9 cellular contexts compared by ENCODE assay signal in genomic region chr1:246527402-246528088, GRCh38. TPM values are rescaled to one million over a fixed set of nuclear protein-coding genes. Genes with fewer than 3 reads are reported as not detected.
DNase-seq lines count a peak whose midpoint lies in the region; ATAC-seq and TF ChIP-seq lines count a peak whose summit lies in the region.
"Had no signal": no experiment of that assay in that cellular context is flagged by ENCODE, and none has a peak within 500 bp of the region (broad histone marks: within the 10 kb centered on the region; RNA-seq: fewer than 3 reads in every experiment).

No MANE protein-coding gene starts in this region.

- H3K27me3 Mint-ChIP-seq in activated naive CD4-positive, alpha-beta T cell treated with anti-CD3 and anti-CD28 coated beads, Interleukin-2, amount 50 U/mL, for 24 hours: no peaks in the 10 kb centered on the region
- no peaks in the 10 kb centered on the region for H3K27me3 Mint-ChIP-seq in activated CD8-positive, alpha-beta T cell treated with anti-CD3 and anti-CD28 coated beads, Interleukin-2, amount 10 ng/mL, durations not matched to agents 7 days and 5 days (ENCODE audit: low read depth)
- H3K27me3 Mint-ChIP-seq in stimulated activated naive CD8-positive, alpha-beta T cell treated with anti-CD3 and anti-CD28 coated beads, Interleukin-15, amount 100 ng/mL, for 72 hours: no peaks in the 10 kb centered on the region

- peak; percentile 71 for ATAC-seq in HG03460 (IDR thresholded peaks at IDR 0.05; ENCODE audit: unreplicated experiment)
- peak; percentile 70 for ATAC-seq in activated CD8-positive, alpha-beta T cell treated with anti-CD3 and anti-CD28 coated beads, Interleukin-2, amount 10 ng/mL, durations not matched to agents 7 days and 5 days
- ATAC-seq in stimulated activated naive CD8-positive, alpha-beta T cell treated with anti-CD3 and anti-CD28 coated beads, Interleukin-15, amount 100 ng/mL, for 72 hours: peak; percentile 79
- ATAC-seq in omental fat pad (ENCODE audit: low FRiP score): no peak

- TF ChIP-seq CTCF in foreskin fibroblast (IDR thresholded peaks at IDR 0.05; ENCODE audit: low read depth, low read length) (no peak), omental fat pad (IDR thresholded peaks at IDR 0.05) (no peak)

- H3K27ac Mint-ChIP-seq in activated naive CD4-positive, alpha-beta T cell treated with anti-CD3 and anti-CD28 coated beads, Interleukin-2, amount 50 U/mL, for 24 hours: peak overlapping the region; percentile 27
- H3K27ac Mint-ChIP-seq in activated CD8-positive, alpha-beta T cell treated with anti-CD3 and anti-CD28 coated beads, Interleukin-2, amount 10 ng/mL, durations not matched to agents 7 days and 5 days: peak overlapping the region; percentile 95
- H3K27ac Mint-ChIP-seq in stimulated activated naive CD8-positive, alpha-beta T cell treated with anti-CD3 and anti-CD28 coated beads, Interleukin-15, amount 100 ng/mL, for 72 hours: peak overlapping the region; percentile 34 to 97
- H3K27ac Mint-ChIP-seq: nephron had no signal

- no peaks in the 10 kb centered on the region for H3K9me3 Mint-ChIP-seq in activated naive CD4-positive, alpha-beta T cell treated with anti-CD3 and anti-CD28 coated beads, Interleukin-2, amount 50 U/mL, for 24 hours
- H3K9me3 Mint-ChIP-seq in activated CD8-positive, alpha-beta T cell treated with anti-CD3 and anti-CD28 coated beads, Interleukin-2, amount 10 ng/mL, durations not matched to agents 7 days and 5 days (ENCODE audit: insufficient read depth): peaks cover 16% of the 10 kb centered on the region
- peaks cover 0 to 10% of the 10 kb centered on the region in 2 donors for H3K9me3 Mint-ChIP-seq in stimulated activated naive CD8-positive, alpha-beta T cell treated with anti-CD3 and anti-CD28 coated beads, Interleukin-15, amount 100 ng/mL, for 72 hours

- no peak overlapping the region for H3K4me3 Mint-ChIP-seq in activated naive CD4-positive, alpha-beta T cell treated with anti-CD3 and anti-CD28 coated beads, Interleukin-2, amount 50 U/mL, for 24 hours
- H3K4me3 Mint-ChIP-seq in activated CD8-positive, alpha-beta T cell treated with anti-CD3 and anti-CD28 coated beads, Interleukin-2, amount 10 ng/mL, durations not matched to agents 7 days and 5 days: peak overlapping the region; percentile 22
- H3K4me3 Mint-ChIP-seq in stimulated activated naive CD8-positive, alpha-beta T cell treated with anti-CD3 and anti-CD28 coated beads, Interleukin-15, amount 100 ng/mL, for 72 hours: peak overlapping the region; percentile 4 to 29
- H3K4me3 Mint-ChIP-seq: nephron had no signal

- H3K4me3 ChIP-seq in foreskin fibroblast (ENCODE audit: low read depth in 1 of 2, low read length in 2 of 2): no peak overlapping the region

- CTCF ChIA-PET in activated CD8-positive, alpha-beta T cell treated with anti-CD3 and anti-CD28 coated beads, Interleukin-2, amount 10 ng/mL, durations not matched to agents 7 days and 5 days (lab: Charles Lee): no interaction called here

- H3K36me3 Mint-ChIP-seq in activated naive CD4-positive, alpha-beta T cell treated with anti-CD3 and anti-CD28 coated beads, Interleukin-2, amount 50 U/mL, for 24 hours: peaks cover 1% of the 10 kb centered on the region
- H3K36me3 Mint-ChIP-seq in activated CD8-positive, alpha-beta T cell treated with anti-CD3 and anti-CD28 coated beads, Interleukin-2, amount 10 ng/mL, durations not matched to agents 7 days and 5 days (ENCODE audit: low read depth): peaks cover 14% of the 10 kb centered on the region

- DNase-seq in activated naive CD4-positive, alpha-beta T cell treated with anti-CD3 and anti-CD28 coated beads, Interleukin-2, amount 50 U/mL, for 16 hours: no peak
- peak; percentile 49 for DNase-seq in activated CD8-positive, alpha-beta T cell treated with anti-CD3 and anti-CD28 coated beads, Interleukin-2, amount 10 ng/mL, durations not matched to agents 7 days and 5 days
- no peak for DNase-seq in stimulated activated naive CD8-positive, alpha-beta T cell treated with anti-CD3 and anti-CD28 coated beads, Interleukin-15, amount 100 ng/mL, for 72 hours
- no peak for DNase-seq in COR-L47 (lab: John Stamatoyannopoulos, UW)
- no peak for DNase-seq in foreskin fibroblast
- no peak for DNase-seq in omental fat pad (ENCODE audit: low spot score)

- POLR2A ChIA-PET in activated CD8-positive, alpha-beta T cell treated with anti-CD3 and anti-CD28 coated beads, Interleukin-2, amount 10 ng/mL, durations not matched to agents 7 days and 5 days (lab: Charles Lee): interaction anchor here (0.5 kb wide), 1 partner anchor 47 kb away, joined by 3 read pairs; no protein-coding TSS in a partner anchor

- H3K4me1 Mint-ChIP-seq in activated naive CD4-positive, alpha-beta T cell treated with anti-CD3 and anti-CD28 coated beads, Interleukin-2, amount 50 U/mL, for 24 hours: peaks cover 12% of the 10 kb centered on the region
- peaks cover 18% of the 10 kb centered on the region for H3K4me1 Mint-ChIP-seq in activated CD8-positive, alpha-beta T cell treated with anti-CD3 and anti-CD28 coated beads, Interleukin-2, amount 10 ng/mL, durations not matched to agents 7 days and 5 days (ENCODE audit: low read depth)
- peaks cover 7% of the 10 kb centered on the region for H3K4me1 Mint-ChIP-seq in stimulated activated naive CD8-positive, alpha-beta T cell treated with anti-CD3 and anti-CD28 coated beads, Interleukin-15, amount 100 ng/mL, for 72 hours
- H3K4me1 Mint-ChIP-seq: nephron had no signal

RNA-seq across cellular contexts. Expression of gene SMYD3, which starts 20.5 kb away (rescaled TPM):
- 10 to 100 TPM; 22.7 to 23.2 TPM for total RNA-seq in activated CD8-positive, alpha-beta T cell treated with anti-CD3 and anti-CD28 coated beads, Interleukin-2, amount 10 ng/mL, durations not matched to agents 7 days and 5 days
- total RNA-seq in omental fat pad: 10 to 100 TPM in 3 of 4 donors, 1 to 10 TPM in 1; 7.6 to 26.3 (median 13.4) TPM

RNA-seq across cellular contexts. Expression of gene TFB2M, which starts 38.5 kb away (rescaled TPM):
- total RNA-seq in activated CD8-positive, alpha-beta T cell treated with anti-CD3 and anti-CD28 coated beads, Interleukin-2, amount 10 ng/mL, durations not matched to agents 7 days and 5 days: 10 to 100 TPM; 10.4 to 12.3 TPM
- total RNA-seq in omental fat pad: 10 to 100 TPM in 2 of 4 donors, 1 to 10 TPM in 2; 7.7 to 22.8 (median 10.7) TPM

RNA-seq across cellular contexts. Expression of gene CNST, which starts 38.7 kb away (rescaled TPM):
- 10 to 100 TPM; 26.9 to 30.4 TPM for total RNA-seq in activated CD8-positive, alpha-beta T cell treated with anti-CD3 and anti-CD28 coated beads, Interleukin-2, amount 10 ng/mL, durations not matched to agents 7 days and 5 days
- 10 to 100 TPM; 23.0 to 35.3 (median 33.4) TPM for total RNA-seq in omental fat pad

Comparison
In these comparisons a context has a peak if more than half of its experiments do, and no peak if none do; other contexts are left out.
1. H3K27ac Mint-ChIP-seq: peak in every context shown above with its lines; median percentile 95 in activated CD8-positive, alpha-beta T cell treated with anti-CD3 and anti-CD28 coated beads, Interleukin-2, amount 10 ng/mL, durations not matched to agents 7 days and 5 days; 66 in stimulated activated naive CD8-positive, alpha-beta T cell treated with anti-CD3 and anti-CD28 coated beads, Interleukin-15, amount 100 ng/mL, for 72 hours; 27 in activated naive CD4-positive, alpha-beta T cell treated with anti-CD3 and anti-CD28 coated beads, Interleukin-2, amount 50 U/mL, for 24 hours.